ENCODE assay signal across 13 cellular contexts in the genomic region with DNA sequence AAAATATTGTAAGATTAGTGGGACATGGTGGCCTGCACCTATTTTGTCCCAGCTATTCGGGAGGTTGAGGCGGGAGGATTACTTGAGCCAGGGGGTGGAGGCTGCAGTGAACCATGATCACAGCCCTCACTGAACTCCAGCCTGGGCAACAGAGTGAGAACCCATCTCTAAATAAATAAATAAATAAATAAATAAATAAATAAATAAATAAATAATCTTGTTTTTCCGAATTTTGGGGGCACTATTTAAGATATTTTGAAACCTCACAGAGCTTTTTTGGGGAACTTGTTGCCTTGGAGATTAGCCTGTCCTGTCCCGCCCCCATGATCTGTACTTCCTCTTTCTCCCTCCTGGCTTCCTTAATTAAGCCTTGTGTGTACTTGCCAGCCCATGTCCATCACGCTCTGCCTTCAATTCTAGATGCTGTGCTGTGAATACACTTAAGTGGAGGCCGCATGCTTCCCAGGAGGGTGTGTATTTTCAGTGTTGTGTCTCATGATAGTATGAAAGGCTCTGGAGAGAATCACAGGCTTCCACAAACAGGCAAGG. TPM values are rescaled to one million over a fixed set of nuclear protein-coding genes. Genes with fewer than 3 reads are reported as not detected.
DNase-seq lines count a peak whose midpoint lies in the region; ATAC-seq and TF ChIP-seq lines count a peak whose summit lies in the region.
"Had no signal": no experiment of that assay in that cellular context is flagged by ENCODE, and none has a peak within 500 bp of the region (broad histone marks: within the 10 kb centered on the region; RNA-seq: fewer than 3 reads in every experiment).

No MANE protein-coding gene starts in this region.

- no peak overlapping the region for H3K4me3 ChIP-seq in sigmoid colon
- H3K4me3 ChIP-seq: thyroid gland had no signal

- TF ChIP-seq EP300 in sigmoid colon (IDR thresholded peaks at IDR 0.05): no peak

- intact Hi-C loops in left colon (cut with DNase I, micrococcal nuclease): no loop called here
- intact Hi-C loops in sigmoid colon (cut with DNase I): no loop called here

- no peaks in the 10 kb centered on the region for H3K36me3 ChIP-seq in sigmoid colon
- H3K36me3 ChIP-seq: thyroid gland had no signal

- TF ChIP-seq CTCF in sigmoid colon (IDR thresholded peaks at IDR 0.05): no peak

- peaks cover 0 to 24% (median 23%) of the 10 kb centered on the region in 4 donors for H3K4me1 ChIP-seq in sigmoid colon

- no peak overlapping the region for H3K27ac ChIP-seq in sigmoid colon
- H3K27ac ChIP-seq: thyroid gland had no signal

- no peaks in the 10 kb centered on the region for H3K27me3 ChIP-seq in sigmoid colon
- H3K27me3 ChIP-seq: thyroid gland had no signal

- 31 to 56% methylated on average over 6 of the region's 6 CpGs for WGBS in sigmoid colon, 2 donors

- ATAC-seq in GM19351 (IDR thresholded peaks at IDR 0.05; ENCODE audit: unreplicated experiment) (peak; percentile 35), left colon (peak; percentile 33)

- no peaks in the 10 kb centered on the region for H3K9me3 ChIP-seq in sigmoid colon
- H3K9me3 ChIP-seq: thyroid gland had no signal

- peak; percentile 94 for DNase-seq in CD1c-positive myeloid dendritic cell (ENCODE audit: extremely low spot score)
- peak; percentile 47 for DNase-seq in RPMI8226
- peak; percentile 57 to 60 for DNase-seq in left colon
- DNase-seq in NCI-H1048 (lab: John Stamatoyannopoulos, UW): no peak
- DNase-seq in activated T-cell treated with anti-CD3 and anti-CD28 coated beads, Interleukin-2, amount 50 U/mL, for 48 hours: no peak
- no peak for DNase-seq in superior temporal gyrus (ENCODE audit: extremely low spot score)
- no peak for DNase-seq in sigmoid colon
- DNase-seq: Calu3; NCI-H1417; occipital lobe; stimulated activated CD4-positive, alpha-beta T cell treated with anti-CD3 and anti-CD28 coated beads, Interleukin-4, amount 100 ng/mL, for 24 hours; thyroid gland had no signal

- TF ChIP-seq POLR2A in sigmoid colon (IDR thresholded peaks at IDR 0.05): no peak

RNA-seq across cellular contexts. Expression of a gene that starts 4.4 kb away (rescaled TPM):
- total RNA-seq in left colon: 100 to 1,000 TPM; 230 to 514 TPM
- 10 to 100 TPM; 17.8 to 33.2 (median 22.2) TPM for total RNA-seq in sigmoid colon
- polyA plus RNA-seq in sigmoid colon: 100 to 1,000 TPM; 333 to 476 (median 455) TPM

Comparison
In these comparisons a context has a peak if more than half of its experiments do, and no peak if none do; other contexts are left out.
1. DNase-seq: peak in CD1c-positive myeloid dendritic cell (single experiment), RPMI8226 (single experiment) and left colon (2 of 2); none in NCI-H1048 (single experiment), activated T-cell treated with anti-CD3 and anti-CD28 coated beads, Interleukin-2, amount 50 U/mL, for 48 hours (0 of 2), superior temporal gyrus (single experiment) and sigmoid colon (single experiment).
2. RNA of a gene that starts 4.4 kb away (total RNA-seq): 230 to 514 TPM in left colon; 17.8 to 33.2 TPM in sigmoid colon; every median in the first group is over 4 times any median in the second.